1 cellular context compared by ENCODE assay signal in the genomic region with DNA sequence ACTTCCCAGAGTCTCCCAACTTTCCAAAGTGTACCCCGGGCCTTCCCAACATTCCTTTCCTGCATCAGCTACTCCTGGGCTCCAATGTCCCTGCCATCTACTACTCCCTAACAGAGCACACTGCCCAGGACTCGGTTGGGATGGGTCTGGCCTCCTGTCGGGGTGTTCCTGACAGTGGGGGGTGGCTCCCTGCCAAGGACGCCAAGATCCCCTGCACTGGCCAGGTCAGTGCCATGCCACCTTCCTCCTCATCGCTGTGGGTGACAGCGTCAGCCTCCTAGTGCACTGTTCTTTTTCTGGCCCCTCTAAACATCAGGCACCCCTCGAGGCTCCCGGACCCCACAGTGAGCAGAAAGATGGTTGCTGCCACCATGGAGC.
TF ChIP-seq lines count a peak whose summit lies in the region.

No MANE protein-coding gene starts in this region.

TF ChIP-seq in endothelial cell of umbilical vein, 7 proteins besides CTCF, POLR2A, EP300 and RAD21 (continued from another document):
- TF ChIP-seq FOS (IDR thresholded peaks at IDR 0.05; ENCODE audit: borderline replicate concordance, insufficient read depth, low read length) = no peak
- TF ChIP-seq MYC (IDR thresholded peaks at IDR 0.05; ENCODE audit: low read depth, low read length) = no peak
- TF ChIP-seq POLR2AphosphoS5 (IDR thresholded peaks at IDR 0.05; ENCODE audit: insufficient read depth, low read depth, low read length) = no peak
- TF ChIP-seq, protein P1, sequence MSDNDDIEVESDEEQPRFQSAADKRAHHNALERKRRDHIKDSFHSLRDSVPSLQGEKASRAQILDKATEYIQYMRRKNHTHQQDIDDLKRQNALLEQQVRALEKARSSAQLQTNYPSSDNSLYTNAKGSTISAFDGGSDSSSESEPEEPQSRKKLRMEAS (IDR thresholded peaks at IDR 0.05; ENCODE audit: insufficient read depth, insufficient read length) = no peak
